Comparison of ENCODE assay signal across 21 cellular contexts in genomic region chr15:31481157-31481556, GRCh38.
DNase-seq lines count a peak whose midpoint lies in the region; ATAC-seq and TF ChIP-seq lines count a peak whose summit lies in the region.
"Had no signal": no experiment of that assay in that cellular context is flagged by ENCODE, and none has a peak within 500 bp of the region (broad histone marks: within the 10 kb centered on the region; RNA-seq: fewer than 3 reads in every experiment).

No MANE protein-coding gene starts in this region.

- peaks cover 39% of the 10 kb centered on the region for H3K4me1 ChIP-seq in CD4-positive, alpha-beta memory T cell (ENCODE audit: insufficient read depth, low read length)
- H3K4me1 ChIP-seq: heart right ventricle, prostate gland, thyroid gland had no signal

- H3K4me1 Mint-ChIP-seq in T-helper 2 cell treated with Interferon-gamma antibody and Interleukin-4, amounts not matched to agents 5 μg/mL and 100 μg/mL, for 36 hours (ENCODE audit: low read depth): peaks cover 46% of the 10 kb centered on the region
- peaks cover 43% of the 10 kb centered on the region for H3K4me1 Mint-ChIP-seq in CD4-positive, alpha-beta T cell (ENCODE audit: low read depth)
- peaks cover 47% of the 10 kb centered on the region for H3K4me1 Mint-ChIP-seq in activated CD8-positive, alpha-beta T cell treated with anti-CD3 and anti-CD28 coated beads, Interleukin-2, amount 10 ng/mL, durations not matched to agents 7 days and 5 days (ENCODE audit: low read depth)
- H3K4me1 Mint-ChIP-seq in CD4-positive, alpha-beta memory T cell: peaks cover 16 to 52% (median 33%) of the 10 kb centered on the region in 4 donors

- H3K27me3 ChIP-seq in CD4-positive, alpha-beta T cell (ENCODE audit: control insufficient read depth, insufficient read depth, low read length): no peaks in the 10 kb centered on the region
- H3K27me3 ChIP-seq in CD4-positive, alpha-beta memory T cell (ENCODE audit: insufficient read depth, low read length): no peaks in the 10 kb centered on the region
- H3K27me3 ChIP-seq: thyroid gland had no signal

- no peaks in the 10 kb centered on the region for H3K9me3 ChIP-seq in CD4-positive, alpha-beta T cell (ENCODE audit: control insufficient read depth, low read length)
- no peaks in the 10 kb centered on the region for H3K9me3 ChIP-seq in CD4-positive, alpha-beta memory T cell (ENCODE audit: control insufficient read depth in 1 of 2, low read length in 2 of 2)
- H3K9me3 ChIP-seq: esophagus muscularis mucosa, heart right ventricle, prostate gland, thyroid gland had no signal

- CTCF ChIA-PET in CD4-positive, alpha-beta T cell (lab: Charles Lee): no interaction called here
- CTCF ChIA-PET in activated CD8-positive, alpha-beta T cell treated with anti-CD3 and anti-CD28 coated beads, Interleukin-2, amount 10 ng/mL, durations not matched to agents 7 days and 5 days (lab: Charles Lee): interaction anchor here (0.9 to 4.6 kb wide), 7 partner anchors 9 to 279 kb away, joined by 3 to 22 read pairs (median 4); no protein-coding TSS in a partner anchor
- CTCF ChIA-PET in CD4-positive, alpha-beta memory T cell (lab: Charles Lee; ENCODE audit: partially characterized antibody): interaction anchor here (0.8 to 4.4 kb wide), 7 partner anchors 7 to 282 kb away, joined by 3 to 28 read pairs (median 3); no protein-coding TSS in a partner anchor

- H3K4me3 Mint-ChIP-seq in T-helper 2 cell treated with Interferon-gamma antibody and Interleukin-4, amounts not matched to agents 5 μg/mL and 100 μg/mL, for 36 hours: peak overlapping the region; percentile 95
- peak overlapping the region; percentile 51 for H3K4me3 Mint-ChIP-seq in CD4-positive, alpha-beta T cell
- H3K4me3 Mint-ChIP-seq in activated CD8-positive, alpha-beta T cell treated with anti-CD3 and anti-CD28 coated beads, Interleukin-2, amount 10 ng/mL, durations not matched to agents 7 days and 5 days: peak overlapping the region; percentile 36
- peak overlapping the region in 4 of 8 donors; percentile 4 to 41 (median 27) for H3K4me3 Mint-ChIP-seq in CD4-positive, alpha-beta memory T cell

- peaks cover 43% of the 10 kb centered on the region for H3K36me3 Mint-ChIP-seq in T-helper 2 cell treated with Interferon-gamma antibody and Interleukin-4, amounts not matched to agents 5 μg/mL and 100 μg/mL, for 36 hours (ENCODE audit: low read depth)
- H3K36me3 Mint-ChIP-seq in CD4-positive, alpha-beta T cell (ENCODE audit: low read depth): peaks cover 9% of the 10 kb centered on the region
- peaks cover 52% of the 10 kb centered on the region for H3K36me3 Mint-ChIP-seq in activated CD8-positive, alpha-beta T cell treated with anti-CD3 and anti-CD28 coated beads, Interleukin-2, amount 10 ng/mL, durations not matched to agents 7 days and 5 days (ENCODE audit: low read depth)
- peaks cover 6 to 7% of the 10 kb centered on the region in 2 donors for H3K36me3 Mint-ChIP-seq in CD4-positive, alpha-beta memory T cell

- TF ChIP-seq CTCF in CD4-positive, alpha-beta T cell (IDR thresholded peaks at IDR 0.05): no peak

- H3K36me3 ChIP-seq in CD4-positive, alpha-beta memory T cell (ENCODE audit: insufficient read depth, low read length): no peaks in the 10 kb centered on the region
- H3K36me3 ChIP-seq: esophagus muscularis mucosa, heart right ventricle, prostate gland, thyroid gland had no signal

- H3K27ac Mint-ChIP-seq in T-helper 2 cell treated with Interferon-gamma antibody and Interleukin-4, amounts not matched to agents 5 μg/mL and 100 μg/mL, for 36 hours: peak overlapping the region; percentile 15
- H3K27ac Mint-ChIP-seq in CD4-positive, alpha-beta T cell: no peak overlapping the region
- no peak overlapping the region for H3K27ac Mint-ChIP-seq in activated CD8-positive, alpha-beta T cell treated with anti-CD3 and anti-CD28 coated beads, Interleukin-2, amount 10 ng/mL, durations not matched to agents 7 days and 5 days
- H3K27ac Mint-ChIP-seq in CD4-positive, alpha-beta memory T cell: peak overlapping the region in 1 of 7 donors; percentile 68

- ATAC-seq in CD4-positive, alpha-beta T cell (ENCODE audit: poor library complexity): no peak
- no peak for ATAC-seq in activated CD8-positive, alpha-beta T cell treated with anti-CD3 and anti-CD28 coated beads, Interleukin-2, amount 10 ng/mL, durations not matched to agents 7 days and 5 days
- ATAC-seq in HG03521 (IDR thresholded peaks at IDR 0.05; ENCODE audit: unreplicated experiment): no peak
- ATAC-seq: activated naive CD4-positive, alpha-beta T cell treated with anti-CD3 and anti-CD28 coated beads, Interleukin-2, amount 50 U/mL, for 72 hours; foreskin keratinocyte; heart right ventricle had no signal

- intact Hi-C loops in CD4-positive, alpha-beta T cell (cut with DNase I, micrococcal nuclease): loop anchor here in 1 of 2 experiments (5.0 to 10.0 kb wide), 2 partner anchors 86 to 391 kb away; partner anchors contain the start of gene OTUD7A
- intact Hi-C loops in CD4-positive, alpha-beta memory T cell (cut with micrococcal nuclease): no loop called here

- H3K4me3 ChIP-seq in CD4-positive, alpha-beta memory T cell (ENCODE audit: low read length in 2 of 2): no peak overlapping the region
- H3K4me3 ChIP-seq: esophagus muscularis mucosa, heart right ventricle, prostate gland, SK-N-MC, thyroid gland had no signal

- no peak for DNase-seq in T-helper 2 cell treated with Interferon-gamma antibody and Interleukin-4, amounts not matched to agents 5 μg/mL and 100 μg/mL, for 36 hours (ENCODE audit: low spot score)
- DNase-seq in T-helper 2 cell (no peak), islet precursor cell (peak; percentile 5), DMS114 treated with DMSO at 0.1 percent for 48 hours (lab: John Stamatoyannopoulos, UW; ENCODE audit: unreplicated experiment) (no peak)
- no peak for DNase-seq in CD4-positive, alpha-beta T cell
- DNase-seq in activated CD8-positive, alpha-beta T cell treated with anti-CD3 and anti-CD28 coated beads, Interleukin-2, amount 10 ng/mL, durations not matched to agents 7 days and 5 days: no peak
- DNase-seq in CD4-positive, alpha-beta memory T cell: no peak
- DNase-seq: activated CD4-positive, alpha-beta T cell treated with anti-CD3 and anti-CD28 coated beads for 48 hours; DMS153; foreskin keratinocyte; heart right ventricle; MV-4-11; NCI-H146; NCI-H446 treated with DMSO at 0.1 percent for 48 hours; stimulated activated naive CD4-positive, alpha-beta T cell treated with Interleukin-2 at 50 U/mL for 16 hours; thyroid gland had no signal

- no peak overlapping the region for H3K27ac ChIP-seq in CD4-positive, alpha-beta T cell (ENCODE audit: low read depth, low read length)
- H3K27ac ChIP-seq in CD4-positive, alpha-beta memory T cell (ENCODE audit: low read depth, low read length): no peak overlapping the region
- H3K27ac ChIP-seq: esophagus muscularis mucosa, foreskin keratinocyte, heart right ventricle, prostate gland, SK-N-MC, thyroid gland had no signal

- no peaks in the 10 kb centered on the region for H3K27me3 Mint-ChIP-seq in T-helper 2 cell treated with Interferon-gamma antibody and Interleukin-4, amounts not matched to agents 5 μg/mL and 100 μg/mL, for 36 hours (ENCODE audit: low read depth)
- no peaks in the 10 kb centered on the region for H3K27me3 Mint-ChIP-seq in CD4-positive, alpha-beta T cell
- H3K27me3 Mint-ChIP-seq in activated CD8-positive, alpha-beta T cell treated with anti-CD3 and anti-CD28 coated beads, Interleukin-2, amount 10 ng/mL, durations not matched to agents 7 days and 5 days (ENCODE audit: low read depth): no peaks in the 10 kb centered on the region
- H3K27me3 Mint-ChIP-seq in CD4-positive, alpha-beta memory T cell: no peaks in the 10 kb centered on the region

- H3K9me3 Mint-ChIP-seq in T-helper 2 cell treated with Interferon-gamma antibody and Interleukin-4, amounts not matched to agents 5 μg/mL and 100 μg/mL, for 36 hours: no peaks in the 10 kb centered on the region
- no peaks in the 10 kb centered on the region for H3K9me3 Mint-ChIP-seq in CD4-positive, alpha-beta T cell
- no peaks in the 10 kb centered on the region for H3K9me3 Mint-ChIP-seq in activated CD8-positive, alpha-beta T cell treated with anti-CD3 and anti-CD28 coated beads, Interleukin-2, amount 10 ng/mL, durations not matched to agents 7 days and 5 days (ENCODE audit: insufficient read depth)
- H3K9me3 Mint-ChIP-seq in CD4-positive, alpha-beta memory T cell: peaks cover 0 to 2% (median 0%) of the 10 kb centered on the region in 8 donors

- POLR2A ChIA-PET in CD4-positive, alpha-beta T cell (lab: Charles Lee): interaction anchor here (4.1 to 4.6 kb wide), 2 partner anchors 8 to 155 kb away, joined by 62 to 68 read pairs; partner anchors contain the start of gene KLF13
- POLR2A ChIA-PET in activated CD8-positive, alpha-beta T cell treated with anti-CD3 and anti-CD28 coated beads, Interleukin-2, amount 10 ng/mL, durations not matched to agents 7 days and 5 days (lab: Charles Lee): interaction anchor here (0.7 to 1.8 kb wide), 4 partner anchors 44 to 155 kb away, joined by 3 to 6 read pairs (median 4); no protein-coding TSS in a partner anchor
- POLR2A ChIA-PET in CD4-positive, alpha-beta memory T cell (lab: Charles Lee; ENCODE audit: partially characterized antibody): interaction anchor here (3.6 to 7.0 kb wide), 4 partner anchors 8 to 217 kb away, joined by 20 to 128 read pairs (median 68); no protein-coding TSS in a partner anchor
